ENCODE assay signal across 8 cellular contexts in the genomic region with DNA sequence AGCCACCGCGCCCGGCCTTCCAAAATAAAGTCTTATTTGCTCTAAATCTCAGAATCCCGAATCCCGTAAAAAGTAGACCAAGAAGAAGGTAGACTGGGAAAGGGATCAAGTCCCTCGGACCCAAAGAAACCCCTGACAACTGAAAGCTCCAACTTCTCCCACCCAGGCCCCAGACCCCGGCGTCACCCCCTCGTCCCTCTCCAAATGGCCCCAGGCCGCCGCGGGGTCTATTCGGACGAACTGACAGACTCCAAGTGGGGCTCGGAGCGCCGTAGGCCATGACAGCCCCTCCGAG. TPM values are rescaled to one million over a fixed set of nuclear protein-coding genes. Genes with fewer than 3 reads are reported as not detected.
DNase-seq lines count a peak whose midpoint lies in the region; ATAC-seq, FAIRE-seq and TF ChIP-seq lines count a peak whose summit lies in the region.

No MANE protein-coding gene starts in this region.

- no peaks in the 10 kb centered on the region for H3K9me3 Mint-ChIP-seq in progenitor cell of endocrine pancreas (ENCODE audit: low read depth)

- peaks cover 3% of the 10 kb centered on the region; the same call in 1 of the 2 replicates for H3K36me3 ChIP-seq in ES-I3 (ENCODE audit: insufficient read depth, low read length)
- peaks cover 2% of the 10 kb centered on the region; the same call in 1 of the 2 replicates for H3K36me3 ChIP-seq in Panc1 (ENCODE audit: control insufficient read depth, insufficient read depth, low read length)
- H3K36me3 ChIP-seq in esophagus (ENCODE audit: control insufficient read depth in 2 of 2, insufficient read depth in 2 of 2, low read length in 1 of 2): no peaks in the 10 kb centered on the region

- peak overlapping the region; percentile 76 to 85 for H3K4me3 ChIP-seq in Panc1 (ENCODE audit: low read depth in 2 of 2, low read length in 2 of 2)
- peak overlapping the region; percentile 71 to 87 for H3K4me3 ChIP-seq in esophagus (ENCODE audit: low read depth in 1 of 2, low read length in 2 of 2)

- H3K27ac Mint-ChIP-seq in progenitor cell of endocrine pancreas: peak overlapping the region; percentile 98

- DNase-seq in Panc1 (ENCODE audit: low read depth, low spot score) (no peak), progenitor cell of endocrine pancreas (ENCODE audit: low spot score, unreplicated experiment) (no peak), posterior cingulate gyrus (no peak), HTR-8/SVneo (ENCODE audit: insufficient read length, low spot score) (no peak), HPDE6-E6E7 (ENCODE audit: extremely low spot score) (no peak), GM19238 (ENCODE audit: insufficient read length, low spot score) (no peak)

- POLR2A ChIA-PET in Panc1 (lab: Charles Lee): no interaction called here

- H3K9me3 ChIP-seq in ES-I3 (ENCODE audit: control insufficient read depth, insufficient read depth, low read length) (no peaks in the 10 kb centered on the region), Panc1 (ENCODE audit: control insufficient read depth, insufficient read depth, low read depth, low read length) (no peaks in the 10 kb centered on the region), esophagus (ENCODE audit: control insufficient read depth in 2 of 2, insufficient read depth in 1 of 2, low read depth in 1 of 2, low read length in 1 of 2) (no peaks in the 10 kb centered on the region)

- intact Hi-C loops in Panc1 (cut with micrococcal nuclease; ENCODE audit: unreplicated experiment) (no loop called here), posterior cingulate gyrus (cut with DNase I) (no loop called here)

- CTCF ChIA-PET in Panc1 (lab: Charles Lee): no interaction called here

- no peak for FAIRE-seq in HTR-8/SVneo (lab: Jason Lieb, UNC)

- H3K4me1 ChIP-seq in ES-I3 (ENCODE audit: insufficient read depth, low read length) (peaks cover 16% of the 10 kb centered on the region), Panc1 (ENCODE audit: control insufficient read depth, insufficient read depth, low read length) (peaks cover 16% of the 10 kb centered on the region), esophagus (ENCODE audit: control insufficient read depth in 2 of 2, insufficient read depth in 2 of 2, low read length in 1 of 2) (peaks cover 0 to 6% of the 10 kb centered on the region in 2 donors)

- H3K27me3 ChIP-seq in Panc1 (ENCODE audit: control insufficient read depth, insufficient read depth, low read length): no peaks in the 10 kb centered on the region
- H3K27me3 ChIP-seq in esophagus (ENCODE audit: control insufficient read depth in 1 of 2, insufficient read depth in 2 of 2, low read length in 2 of 2): no peaks in the 10 kb centered on the region

- 0 to 1% methylated on average over 18 of the region's 18 CpGs for WGBS in esophagus, 2 donors

- peaks cover 4% of the 10 kb centered on the region for H3K36me3 Mint-ChIP-seq in progenitor cell of endocrine pancreas (ENCODE audit: insufficient read depth)

- no peak for ATAC-seq in Panc1

- TF ChIP-seq CTCF in Panc1 (IDR thresholded peaks at IDR 0.05) (no peak), progenitor cell of endocrine pancreas (IDR thresholded peaks at IDR 0.05; ENCODE audit: unreplicated experiment) (no peak)

- H3K27ac ChIP-seq in Panc1 (ENCODE audit: low read length): peak overlapping the region; percentile 86
- peak overlapping the region; percentile 86 to 99 for H3K27ac ChIP-seq in esophagus (ENCODE audit: low read depth in 2 of 2, low read length in 1 of 2)

- H3K4me1 Mint-ChIP-seq in progenitor cell of endocrine pancreas (ENCODE audit: low read depth): peaks cover 12% of the 10 kb centered on the region

- in situ Hi-C loops in Panc1 (cut with HindIII; ENCODE audit: low pct_unique_long_range_greater_than_20kb, low sequenced_read_pairs): no loop called here

- H3K4me3 Mint-ChIP-seq in progenitor cell of endocrine pancreas (ENCODE audit: low read depth): peak overlapping the region; percentile 93

- H3K27me3 Mint-ChIP-seq in progenitor cell of endocrine pancreas: no peaks in the 10 kb centered on the region

- peak overlapping the region; percentile 96 for H3K9ac ChIP-seq in ES-I3 (ENCODE audit: low read depth, low read length)

- TSS peak; percentile 79 for BruUV-seq in Panc1 (replicated peaks; lab: Mats Ljungman, UMichigan)

RNA-seq across cellular contexts. Expression of a gene that starts 0.5 kb away (rescaled TPM):
- total RNA-seq in Panc1 (2021; ENCODE audit: unreplicated experiment) (117 TPM), progenitor cell of endocrine pancreas (66.9 and 74.2 TPM in 2 replicates)
- 96.9 TPM for polyA plus RNA-seq in Panc1 (2012; ENCODE audit: insufficient read length)
- polyA plus RNA-seq in esophagus: 100 to 1,000 TPM in 1 of 2 donors, 10 to 100 TPM in 1; 92.6 to 111 TPM

RNA-seq across cellular contexts. Expression of a gene that starts 14.4 kb away (rescaled TPM):
- total RNA-seq in Panc1 (2021; ENCODE audit: unreplicated experiment) (205 TPM), progenitor cell of endocrine pancreas (106 TPM in 2 replicates)
- polyA plus RNA-seq in Panc1 (2012; ENCODE audit: insufficient read length): 226 TPM
- polyA plus RNA-seq in esophagus: 10 to 100 TPM; 10.7 to 12.6 TPM

RNA-seq across cellular contexts. Expression of a gene that starts 37.4 kb away (rescaled TPM):
- total RNA-seq in Panc1 (2021; ENCODE audit: unreplicated experiment) (109 TPM), progenitor cell of endocrine pancreas (0.96 and 1.0 TPM in 2 replicates)
- 128 TPM for polyA plus RNA-seq in Panc1 (2012; ENCODE audit: insufficient read length)
- polyA plus RNA-seq in esophagus: 1 to 10 TPM; 4.5 to 6.1 TPM

RNA-seq across cellular contexts. Expression of a gene that starts 56.5 kb away (rescaled TPM):
- total RNA-seq in Panc1 (2021; ENCODE audit: unreplicated experiment) (2.2 TPM), progenitor cell of endocrine pancreas (0.34 and 0.84 TPM in 2 replicates)
- 3.2 TPM for polyA plus RNA-seq in Panc1 (2012; ENCODE audit: insufficient read length)
- polyA plus RNA-seq in esophagus: under 1 TPM; 0.32 to 0.47 TPM

Comparison
In these comparisons a context has a peak if more than half of its experiments do, and no peak if none do; other contexts are left out.
1. RNA of a gene that starts 37.4 kb away (total RNA-seq): 109 TPM in Panc1 (single experiment); 0.96 to 1.0 TPM in progenitor cell of endocrine pancreas; every median in the first group is over 10 times any median in the second.